ENCODE assay signal across 17 cellular contexts in the genomic region with DNA sequence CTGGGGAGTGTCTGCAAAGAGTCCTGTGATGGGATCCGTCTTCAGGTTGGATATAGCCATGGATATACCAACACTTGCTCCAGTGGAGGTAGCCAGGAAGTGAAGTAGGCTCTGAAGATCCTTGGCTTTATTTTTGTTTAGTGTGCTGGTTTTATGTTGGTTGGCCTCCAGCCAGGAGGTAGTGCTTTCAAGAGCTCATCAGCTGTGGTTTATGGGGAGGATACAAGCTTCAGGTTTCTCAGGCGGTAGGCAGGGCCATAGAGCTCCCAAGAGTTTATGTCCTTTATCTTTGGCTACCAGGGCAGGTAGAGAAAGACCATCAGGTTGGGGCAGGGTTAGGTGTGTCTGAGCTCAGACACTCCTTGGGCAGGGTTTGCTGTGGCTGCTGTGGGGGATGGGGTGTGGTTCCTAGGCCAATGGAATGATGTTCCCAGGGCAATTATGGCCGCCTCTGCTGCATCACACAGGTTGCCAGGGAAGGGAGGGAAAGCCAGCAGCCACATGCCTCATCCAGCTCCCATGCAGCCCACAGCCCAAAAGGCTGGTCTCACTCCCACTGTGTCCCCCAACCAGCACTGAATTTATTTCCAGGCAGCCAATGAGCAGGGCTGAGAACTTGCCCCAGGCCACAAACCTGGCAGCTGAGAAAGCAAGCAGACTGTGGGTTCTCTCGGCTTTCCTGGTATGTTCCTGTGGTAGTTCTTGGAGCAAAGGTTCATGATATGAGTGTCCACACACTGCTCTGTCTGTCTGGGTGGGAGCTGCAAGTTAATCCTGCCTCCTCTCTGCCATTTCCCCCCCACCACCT.
DNase-seq lines count a peak whose midpoint lies in the region; ATAC-seq and TF ChIP-seq lines count a peak whose summit lies in the region.
"Had no signal": no experiment of that assay in that cellular context is flagged by ENCODE, and none has a peak within 500 bp of the region (broad histone marks: within the 10 kb centered on the region; RNA-seq: fewer than 3 reads in every experiment).

No MANE protein-coding gene starts in this region.

- no peaks in the 10 kb centered on the region for H3K9me3 ChIP-seq in thymus (ENCODE audit: control insufficient read depth)
- H3K9me3 ChIP-seq in ascending aorta: peaks cover 4 to 24% of the 10 kb centered on the region in 2 donors
- H3K9me3 ChIP-seq: adrenal gland, prostate gland, SK-N-SH had no signal

- peaks cover 13% of the 10 kb centered on the region for H3K9me3 Mint-ChIP-seq in activated naive CD8-positive, alpha-beta T cell (ENCODE audit: low read depth)
- peaks cover 12% of the 10 kb centered on the region for H3K9me3 Mint-ChIP-seq in activated naive CD8-positive, alpha-beta T cell treated with anti-CD3 and anti-CD28 coated beads, Interleukin-2, amount 50 U/mL, for 24 hours
- H3K9me3 Mint-ChIP-seq in activated T-helper 17 cell treated with anti-CD3 and anti-CD28 coated beads, Interleukin-2, amount 50 U/mL, for 72 hours: no peaks in the 10 kb centered on the region
- H3K9me3 Mint-ChIP-seq: natural killer cell had no signal

- ATAC-seq in activated naive CD8-positive, alpha-beta T cell treated with anti-CD3 and anti-CD28 coated beads, Interleukin-2, amount 50 U/mL, for 24 hours: no peak
- no peak for ATAC-seq in activated T-helper 17 cell treated with anti-CD3 and anti-CD28 coated beads, Interleukin-2, amount 50 U/mL, for 72 hours (replicated peaks)
- no peak for ATAC-seq in GM18517 (IDR thresholded peaks at IDR 0.05; ENCODE audit: unreplicated experiment)
- ATAC-seq: activated T-cell treated with anti-CD3 and anti-CD28 coated beads, Interleukin-2, amount 50 U/mL, for 4 hours; natural killer cell had no signal

- no peak overlapping the region for H3K27ac Mint-ChIP-seq in activated naive CD8-positive, alpha-beta T cell
- H3K27ac Mint-ChIP-seq in activated naive CD8-positive, alpha-beta T cell treated with anti-CD3 and anti-CD28 coated beads, Interleukin-2, amount 50 U/mL, for 24 hours: no peak overlapping the region
- H3K27ac Mint-ChIP-seq in activated T-helper 17 cell treated with anti-CD3 and anti-CD28 coated beads, Interleukin-2, amount 50 U/mL, for 72 hours: no peak overlapping the region
- H3K27ac Mint-ChIP-seq: natural killer cell had no signal

- TF ChIP-seq CTCF in ascending aorta (IDR thresholded peaks at IDR 0.05): no peak

- H3K4me3 ChIP-seq in thymus (ENCODE audit: low read length): no peak overlapping the region
- no peak overlapping the region for H3K4me3 ChIP-seq in ascending aorta
- H3K4me3 ChIP-seq: adrenal gland, prostate gland had no signal

- H3K4me3 Mint-ChIP-seq in activated naive CD8-positive, alpha-beta T cell: peak overlapping the region; percentile 62
- no peak overlapping the region for H3K4me3 Mint-ChIP-seq in activated naive CD8-positive, alpha-beta T cell treated with anti-CD3 and anti-CD28 coated beads, Interleukin-2, amount 50 U/mL, for 24 hours
- H3K4me3 Mint-ChIP-seq in activated T-helper 17 cell treated with anti-CD3 and anti-CD28 coated beads, Interleukin-2, amount 50 U/mL, for 72 hours: peak overlapping the region; percentile 21
- H3K4me3 Mint-ChIP-seq: activated T-cell treated with anti-CD3 and anti-CD28 coated beads, Interleukin-2, amount 50 U/mL, for 4 hours; natural killer cell had no signal

- peak overlapping the region; percentile 3 for H3K27ac ChIP-seq in thymus (ENCODE audit: low read depth)
- no peak overlapping the region for H3K27ac ChIP-seq in ascending aorta
- H3K27ac ChIP-seq: adrenal gland, prostate gland had no signal

- intact Hi-C loops in ascending aorta (cut with DNase I): no loop called here

- H3K27me3 Mint-ChIP-seq in activated naive CD8-positive, alpha-beta T cell: no peaks in the 10 kb centered on the region
- H3K27me3 Mint-ChIP-seq in activated naive CD8-positive, alpha-beta T cell treated with anti-CD3 and anti-CD28 coated beads, Interleukin-2, amount 50 U/mL, for 24 hours: no peaks in the 10 kb centered on the region
- H3K27me3 Mint-ChIP-seq in activated T-helper 17 cell treated with anti-CD3 and anti-CD28 coated beads, Interleukin-2, amount 50 U/mL, for 72 hours: no peaks in the 10 kb centered on the region

- H3K4me1 Mint-ChIP-seq in activated naive CD8-positive, alpha-beta T cell (ENCODE audit: low read depth): peaks cover 65% of the 10 kb centered on the region
- H3K4me1 Mint-ChIP-seq in activated naive CD8-positive, alpha-beta T cell treated with anti-CD3 and anti-CD28 coated beads, Interleukin-2, amount 50 U/mL, for 24 hours: peaks cover 52% of the 10 kb centered on the region
- H3K4me1 Mint-ChIP-seq in activated T-helper 17 cell treated with anti-CD3 and anti-CD28 coated beads, Interleukin-2, amount 50 U/mL, for 72 hours: peaks cover 37% of the 10 kb centered on the region

- DNase-seq in activated naive CD8-positive, alpha-beta T cell treated with anti-CD3 and anti-CD28 coated beads, Interleukin-2, amount 50 U/mL, for 24 hours: no peak
- DNase-seq in M059J (ENCODE audit: low read depth) (peak; percentile 27), ascending aorta (ENCODE audit: low spot score in 2 of 2) (no peak), GF-D8 (lab: John Stamatoyannopoulos, UW) (no peak)
- DNase-seq: activated CD4-positive, alpha-beta T cell treated with anti-CD3 and anti-CD28 coated beads, Interleukin-2, amount 50 U/mL, for 1 hour; activated T-cell treated with anti-CD3 and anti-CD28 coated beads, Interleukin-2, amount 50 U/mL, for 4 hours; adrenal gland; cerebellar nuclear complex; natural killer cell; NCI-H446; SK-N-SH; stimulated activated CD4-positive, alpha-beta T cell treated with anti-CD3 and anti-CD28 coated beads, Interleukin-15, amount 100 ng/mL, for 24 hours had no signal

- peaks cover 10% of the 10 kb centered on the region for H3K36me3 Mint-ChIP-seq in activated naive CD8-positive, alpha-beta T cell
- peaks cover 4% of the 10 kb centered on the region for H3K36me3 Mint-ChIP-seq in activated naive CD8-positive, alpha-beta T cell treated with anti-CD3 and anti-CD28 coated beads, Interleukin-2, amount 50 U/mL, for 24 hours (ENCODE audit: low read depth)
- no peaks in the 10 kb centered on the region for H3K36me3 Mint-ChIP-seq in activated T-helper 17 cell treated with anti-CD3 and anti-CD28 coated beads, Interleukin-2, amount 50 U/mL, for 72 hours (ENCODE audit: low read depth)
- H3K36me3 Mint-ChIP-seq: natural killer cell had no signal

- 86% methylated on average over 4 of the region's 4 CpGs for WGBS in thymus

- H3K4me1 ChIP-seq in thymus (ENCODE audit: control insufficient read depth, insufficient read depth, low read length): no peaks in the 10 kb centered on the region
- no peaks in the 10 kb centered on the region for H3K4me1 ChIP-seq in ascending aorta
- H3K4me1 ChIP-seq: prostate gland had no signal

- H3K36me3 ChIP-seq in thymus (ENCODE audit: control insufficient read depth, insufficient read depth) (no peaks in the 10 kb centered on the region), ascending aorta (no peaks in the 10 kb centered on the region)
- H3K36me3 ChIP-seq: adrenal gland, prostate gland had no signal

- H3K27me3 ChIP-seq in thymus (ENCODE audit: control insufficient read depth, insufficient read depth) (no peaks in the 10 kb centered on the region), ascending aorta (no peaks in the 10 kb centered on the region)
- H3K27me3 ChIP-seq: adrenal gland had no signal
